ENCODE assay signal across 16 cellular contexts in the genomic region with DNA sequence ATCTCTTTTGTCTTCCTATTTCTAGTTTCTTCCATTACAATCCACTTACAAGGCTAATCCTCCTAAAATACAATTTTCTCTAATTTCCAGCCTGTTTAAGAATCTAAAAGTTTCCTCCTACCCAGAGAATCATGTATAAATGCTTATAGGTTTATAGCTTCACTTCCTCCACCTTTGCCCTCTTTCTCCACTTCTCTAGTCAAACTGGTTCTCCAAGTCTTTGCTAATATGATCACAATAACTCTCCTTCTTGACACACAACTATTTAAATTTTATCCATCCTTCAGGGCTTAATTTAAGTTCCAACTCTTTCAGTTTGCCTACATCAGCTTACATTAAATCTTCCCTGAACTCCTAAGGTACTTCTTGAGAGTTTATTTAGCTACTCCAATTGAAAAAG.
DNase-seq lines count a peak whose midpoint lies in the region; ATAC-seq, FAIRE-seq and TF ChIP-seq lines count a peak whose summit lies in the region.
"Had no signal": no experiment of that assay in that cellular context is flagged by ENCODE, and none has a peak within 500 bp of the region (broad histone marks: within the 10 kb centered on the region; RNA-seq: fewer than 3 reads in every experiment).

No MANE protein-coding gene starts in this region.

- peaks cover 5% of the 10 kb centered on the region; the same call in 1 of the 2 replicates for H3K36me3 ChIP-seq in PC-3 (ENCODE audit: low read depth, low read length)
- H3K36me3 ChIP-seq in small intestine (ENCODE audit: control insufficient read depth in 2 of 2, insufficient read depth in 2 of 2, low read length in 2 of 2), result no peaks in the 10 kb centered on the region
- H3K36me3 ChIP-seq in HepG2 (replicated peaks in 1 of 2; ENCODE audit: control insufficient read depth in 1 of 2, insufficient read depth in 2 of 2, low read length in 2 of 2), result no peaks in the 10 kb centered on the region

- H3K9ac ChIP-seq in PC-3 (ENCODE audit: low read length) (0 out of 2 replicates have a peak overlapping the region, but pooled peaks have one; percentile 13), HepG2 (ENCODE audit: insufficient read depth, low read depth, low read length) (no peak overlapping the region)

- ATAC-seq in PC-3 (peak; percentile 64), foreskin keratinocyte (no peak), omental fat pad (ENCODE audit: low FRiP score) (no peak), HepG2 (no peak)

- FAIRE-seq in small intestine (lab: Jason Lieb, UNC) (no peak), HepG2 (lab: Jason Lieb, UNC) (no peak)
- FAIRE-seq: HTR-8/SVneo had no signal

- in situ Hi-C loops in HepG2 (cut with HindIII; ENCODE audit: extremely low pct_ligation_motif_present, low pct_unique_long_range_greater_than_20kb), result no loop called here

- no peaks in the 10 kb centered on the region for H3F3A ChIP-seq in PC-3 (ENCODE audit: low read length, unreplicated experiment)

- H3K4me1 ChIP-seq in PC-3 (ENCODE audit: insufficient read depth, low read length) (peaks cover 19% of the 10 kb centered on the region), foreskin keratinocyte (peaks cover 1% of the 10 kb centered on the region), small intestine (ENCODE audit: control insufficient read depth in 2 of 2, insufficient read depth in 1 of 2, low read depth in 1 of 2, low read length in 1 of 2) (no peaks in the 10 kb centered on the region), HepG2 (ENCODE audit: insufficient read depth, low read length) (no peaks in the 10 kb centered on the region)

- TF ChIP-seq EP300 in HepG2 (IDR thresholded peaks at IDR 0.05; ENCODE audit: low read depth in 2 of 2, low read length in 2 of 2) (no peak), HepG2 (CRISPR knock-in tag; IDR thresholded peaks at IDR 0.05; ENCODE audit: borderline replicate concordance) (no peak)

- CTCF ChIA-PET in PC-3 (lab: Charles Lee), result no interaction called here
- CTCF ChIA-PET in HepG2 (lab: Yijun Ruan, JAX; ENCODE audit: low intra/inter-chr PET ratio, low total read pairs), result no interaction called here

- H3K4me2 ChIP-seq in PC-3 (ENCODE audit: low read length) (peak overlapping the region; percentile 80), HepG2 (ENCODE audit: low read depth, low read length) (no peak overlapping the region)

- H3K27ac ChIP-seq in PC-3 (ENCODE audit: low read length) (peak overlapping the region; percentile 58), foreskin keratinocyte (no peak overlapping the region), small intestine (ENCODE audit: low read depth in 1 of 2, low read length in 1 of 2) (no peak overlapping the region), HepG2 (ENCODE audit: extremely low read length, insufficient read depth, low read length) (no peak overlapping the region)

- POLR2A ChIA-PET in PC-3 (lab: Charles Lee; ENCODE audit: unreplicated experiment), result no interaction called here
- POLR2A ChIA-PET in HepG2 (lab: Yijun Ruan, JAX), result no interaction called here

- H3K4me3 ChIP-seq in PC-3 (ENCODE audit: low read length) (peak overlapping the region; percentile 56; the same call in 1 of the 2 replicates), small intestine (ENCODE audit: low read depth in 1 of 2, low read length in 2 of 2) (no peak overlapping the region), HepG2 (replicated peaks in 1 of 3; ENCODE audit: insufficient read depth in 1 of 3, low read depth in 2 of 3, low read length in 3 of 3) (no peak overlapping the region)

- H3K9me3 ChIP-seq in PC-3 (ENCODE audit: low read length) (no peaks in the 10 kb centered on the region), small intestine (ENCODE audit: control insufficient read depth, low read depth) (no peaks in the 10 kb centered on the region), HepG2 (ENCODE audit: low read length) (no peaks in the 10 kb centered on the region)

- H3K27me3 ChIP-seq in PC-3 (ENCODE audit: low read length) (no peaks in the 10 kb centered on the region), foreskin keratinocyte (no peaks in the 10 kb centered on the region), small intestine (ENCODE audit: control insufficient read depth in 2 of 2, insufficient read depth in 2 of 2, low read length in 2 of 2) (no peaks in the 10 kb centered on the region), HepG2 (ENCODE audit: control insufficient read depth in 1 of 2, insufficient read depth in 2 of 2, low read length in 2 of 2) (no peaks in the 10 kb centered on the region)

- BruUV-seq in PC-3 (replicated peaks; lab: Mats Ljungman, UMichigan), result no TSS peak
- BruUV-seq in HepG2 (replicated peaks; lab: Mats Ljungman, UMichigan), result no TSS peak

- no peaks in the 10 kb centered on the region for H3K79me2 ChIP-seq in PC-3 (ENCODE audit: low read length)
- H3K79me2 ChIP-seq in HepG2 (ENCODE audit: insufficient read depth, low read length), result no peaks in the 10 kb centered on the region

- TF ChIP-seq POLR2A in HepG2 (IDR thresholded peaks at IDR 0.05; ENCODE audit: insufficient read depth in 1 of 2, low read depth in 2 of 2, low read length in 2 of 2), result no peak

- intact Hi-C loops in PC-3 (cut with micrococcal nuclease) (no loop called here), HepG2 (cut with micrococcal nuclease; ENCODE audit: unreplicated experiment) (no loop called here)

- DNase-seq in DMS53 (lab: John Stamatoyannopoulos, UW), result peak; percentile 68
- peak; percentile 78 for DNase-seq in PC-3
- peak; percentile 5 to 29 for DNase-seq in foreskin keratinocyte
- peak; percentile 72 for DNase-seq in small intestine
- DNase-seq in omental fat pad (ENCODE audit: low spot score), result no peak
- DNase-seq in HepG2 (ENCODE audit: low spot score), result no peak
- DNase-seq in HK-2 (ENCODE audit: unreplicated experiment), result no peak
- DNase-seq: CD8-positive, alpha-beta memory T cell; DMS153; HCEC 1CT; NCI-H1436 treated with DMSO at 0.1 percent for 48 hours; NCI-H2081; NCI-H2227 treated with DMSO at 0.1 percent for 48 hours; NCI-H69; NK-92 treated with Interleukin-12 subunit alpha and Interleukin-12 subunit beta, amount 100 ng/mL, for 24 hours had no signal

- H2AFZ ChIP-seq in PC-3 (ENCODE audit: low read length) (no peak overlapping the region), HepG2 (ENCODE audit: low read length) (no peak overlapping the region)

- TF ChIP-seq CTCF in PC-3 (conservative IDR thresholded peaks at IDR 0.05; ENCODE audit: low read depth, low read length) (no peak), foreskin keratinocyte (conservative IDR thresholded peaks at IDR 0.05) (no peak), omental fat pad (IDR thresholded peaks at IDR 0.05) (no peak), HepG2 (CRISPR knock-in tag; IDR thresholded peaks at IDR 0.05) (no peak)

- no peak for TF ChIP-seq RAD21 in HepG2 (CRISPR knock-in tag; IDR thresholded peaks at IDR 0.05)

- H3K9me2 ChIP-seq in PC-3 (replicated peaks; ENCODE audit: low read length), result no peaks in the 10 kb centered on the region

- H4K20me1 ChIP-seq in PC-3 (ENCODE audit: low read length) (no peaks in the 10 kb centered on the region), HepG2 (ENCODE audit: insufficient read depth, low read length) (no peaks in the 10 kb centered on the region)

TF ChIP-seq in HepG2, 621 proteins besides CTCF, POLR2A, EP300 and RAD21:
- no peak for TF ChIP-seq ZNF564 (CRISPR knock-in tag; IDR thresholded peaks at IDR 0.05)
- no peak for TF ChIP-seq ERF (CRISPR knock-in tag; IDR thresholded peaks at IDR 0.05)
- TF ChIP-seq, protein P1, sequence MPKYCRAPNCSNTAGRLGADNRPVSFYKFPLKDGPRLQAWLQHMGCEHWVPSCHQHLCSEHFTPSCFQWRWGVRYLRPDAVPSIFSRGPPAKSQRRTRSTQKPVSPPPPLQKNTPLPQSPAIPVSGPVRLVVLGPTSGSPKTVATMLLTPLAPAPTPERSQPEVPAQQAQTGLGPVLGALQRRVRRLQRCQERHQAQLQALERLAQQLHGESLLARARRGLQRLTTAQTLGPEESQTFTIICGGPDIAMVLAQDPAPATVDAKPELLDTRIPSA (CRISPR knock-in tag; IDR thresholded peaks at IDR 0.05; ENCODE audit: borderline replicate concordance), result no peak
- no peak for TF ChIP-seq YY1 (IDR thresholded peaks at IDR 0.05; ENCODE audit: insufficient read depth, insufficient replicate concordance, low read depth, low read length)
- TF ChIP-seq, protein P2, sequence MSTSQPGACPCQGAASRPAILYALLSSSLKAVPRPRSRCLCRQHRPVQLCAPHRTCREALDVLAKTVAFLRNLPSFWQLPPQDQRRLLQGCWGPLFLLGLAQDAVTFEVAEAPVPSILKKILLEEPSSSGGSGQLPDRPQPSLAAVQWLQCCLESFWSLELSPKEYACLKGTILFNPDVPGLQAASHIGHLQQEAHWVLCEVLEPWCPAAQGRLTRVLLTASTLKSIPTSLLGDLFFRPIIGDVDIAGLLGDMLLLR (CRISPR knock-in tag; IDR thresholded peaks at IDR 0.05), result no peak
- no peak for TF ChIP-seq SATB2 (CRISPR knock-in tag; IDR thresholded peaks at IDR 0.05)
- TF ChIP-seq ZSCAN9 (CRISPR knock-in tag; IDR thresholded peaks at IDR 0.05; ENCODE audit: borderline replicate concordance), result no peak
- TF ChIP-seq EZH2 (conservative IDR thresholded peaks at IDR 0.05; ENCODE audit: low read depth, low read length), result no peak
- no peak for TF ChIP-seq ZBTB3 (CRISPR knock-in tag; IDR thresholded peaks at IDR 0.05; ENCODE audit: borderline replicate concordance, low read depth)
- TF ChIP-seq SCMH1 (CRISPR knock-in tag; IDR thresholded peaks at IDR 0.05; ENCODE audit: borderline replicate concordance), result no peak
- no peak for TF ChIP-seq PAWR (CRISPR knock-in tag; IDR thresholded peaks at IDR 0.05; ENCODE audit: borderline replicate concordance)
- TF ChIP-seq ZKSCAN5 (CRISPR knock-in tag; IDR thresholded peaks at IDR 0.05), result no peak
- TF ChIP-seq TCF12 (IDR thresholded peaks at IDR 0.05), result no peak
- no peak for TF ChIP-seq TCF12 (CRISPR knock-in tag; IDR thresholded peaks at IDR 0.05)
- no peak for TF ChIP-seq MIER3 (CRISPR knock-in tag; IDR thresholded peaks at IDR 0.05; ENCODE audit: borderline replicate concordance)
- no peak for TF ChIP-seq ZNF432 (CRISPR knock-in tag; IDR thresholded peaks at IDR 0.05; ENCODE audit: borderline replicate concordance)
- TF ChIP-seq ZNF672 (CRISPR knock-in tag; IDR thresholded peaks at IDR 0.05), result no peak
- TF ChIP-seq RBM22 (optimal IDR thresholded peaks at IDR 0.05; ENCODE audit: low read length), result no peak
TF ChIP-seq in HepG2: peak in this region for 0.

Comparison
In these comparisons a context has a peak if more than half of its experiments do, and no peak if none do; other contexts are left out.
1. DNase-seq: peak in DMS53 (single experiment), PC-3 (single experiment), foreskin keratinocyte (2 of 2) and small intestine (single experiment); none in omental fat pad (single experiment), HepG2 (single experiment) and HK-2 (single experiment).